ENCODE assay signal across 20 cellular contexts in genomic region chr3:4726549-4726948, GRCh38.
"Had no signal": no experiment of that assay in that cellular context is flagged by ENCODE, and none has a peak within 500 bp of the region (broad histone marks: within the 10 kb centered on the region; RNA-seq: fewer than 3 reads in every experiment).

No MANE protein-coding gene starts in this region.

- H3K27me3 Mint-ChIP-seq: activated CD4-positive, alpha-beta T cell treated with anti-CD3 and anti-CD28 coated beads, Interleukin-2, amount 10 ng/mL, durations not matched to agents 7 days and 5 days; activated CD8-positive, alpha-beta T cell treated with anti-CD3 and anti-CD28 coated beads for 36 hours; activated naive CD8-positive, alpha-beta T cell treated with anti-CD3 and anti-CD28 coated beads for 36 hours; stimulated activated naive CD8-positive, alpha-beta T cell treated with anti-CD3 and anti-CD28 coated beads, Interleukin-15, amount 100 ng/mL, for 72 hours had no signal

- H3K27me3 ChIP-seq: cardiac muscle cell, pancreas, right atrium auricular region, tibial artery had no signal

- H3K27ac ChIP-seq: cardiac muscle cell, pancreas, psoas muscle, right atrium auricular region, tibial artery, VCaP had no signal

- H3K4me3 Mint-ChIP-seq: activated CD4-positive, alpha-beta T cell treated with anti-CD3 and anti-CD28 coated beads, Interleukin-2, amount 10 ng/mL, durations not matched to agents 7 days and 5 days; activated CD8-positive, alpha-beta T cell treated with anti-CD3 and anti-CD28 coated beads for 36 hours; activated naive CD8-positive, alpha-beta T cell treated with anti-CD3 and anti-CD28 coated beads for 36 hours; nephron; stimulated activated naive CD8-positive, alpha-beta T cell treated with anti-CD3 and anti-CD28 coated beads, Interleukin-15, amount 100 ng/mL, for 72 hours had no signal

- H3K4me3 ChIP-seq: cardiac muscle cell, pancreas, psoas muscle, right atrium auricular region, tibial artery had no signal

- H3K36me3 ChIP-seq: cardiac muscle cell, pancreas, right atrium auricular region had no signal

- H3K27ac Mint-ChIP-seq: activated CD4-positive, alpha-beta T cell treated with anti-CD3 and anti-CD28 coated beads, Interleukin-2, amount 10 ng/mL, durations not matched to agents 7 days and 5 days; activated CD8-positive, alpha-beta T cell treated with anti-CD3 and anti-CD28 coated beads for 36 hours; activated naive CD8-positive, alpha-beta T cell treated with anti-CD3 and anti-CD28 coated beads for 36 hours had no signal

- H3K9me3 Mint-ChIP-seq: activated CD4-positive, alpha-beta T cell treated with anti-CD3 and anti-CD28 coated beads, Interleukin-2, amount 10 ng/mL, durations not matched to agents 7 days and 5 days; activated CD8-positive, alpha-beta T cell treated with anti-CD3 and anti-CD28 coated beads for 36 hours; activated naive CD8-positive, alpha-beta T cell treated with anti-CD3 and anti-CD28 coated beads for 36 hours; nephron; stimulated activated naive CD8-positive, alpha-beta T cell treated with anti-CD3 and anti-CD28 coated beads, Interleukin-15, amount 100 ng/mL, for 72 hours had no signal

- ATAC-seq: activated CD8-positive, alpha-beta T cell treated with anti-CD3 and anti-CD28 coated beads for 36 hours; left ventricle myocardium superior; pancreas; psoas muscle; stimulated activated naive CD8-positive, alpha-beta T cell treated with anti-CD3 and anti-CD28 coated beads, Interleukin-15, amount 100 ng/mL, for 72 hours had no signal

- DNase-seq: activated CD4-positive, alpha-beta T cell treated with anti-CD3 and anti-CD28 coated beads, Interleukin-2, amount 10 ng/mL, durations not matched to agents 7 days and 5 days; activated CD4-positive, CD25-positive, alpha-beta regulatory T cell treated with anti-CD3 and anti-CD28 coated beads, Interleukin-2, amount 50 U/mL, for 72 hours; activated CD8-positive, alpha-beta T cell treated with anti-CD3 and anti-CD28 coated beads for 36 hours; activated naive CD4-positive, alpha-beta T cell treated with Interleukin-2 at 50 U/mL for 16 hours; activated naive CD8-positive, alpha-beta T cell treated with anti-CD3 and anti-CD28 coated beads for 36 hours; activated T-cell treated with anti-CD3 and anti-CD28 coated beads, Interleukin-2, amount 50 U/mL, for 1 hour; amygdala; glutamatergic neuron; hippocampal formation; left ventricle myocardium superior; pancreas; psoas muscle; stimulated activated CD4-positive, alpha-beta T cell treated with anti-CD3 and anti-CD28 coated beads, Interleukin-12 subunit alpha, Interleukin-12 subunit beta, amount 100 ng/mL, for 4 hours; stimulated activated CD4-positive, alpha-beta T cell treated with anti-CD3 and anti-CD28 coated beads, Interleukin-4, amount 100 ng/mL, for 4 hours; stimulated activated naive CD8-positive, alpha-beta T cell treated with anti-CD3 and anti-CD28 coated beads, Interleukin-15, amount 100 ng/mL, for 72 hours; tibial artery had no signal

- H3K9me3 ChIP-seq: pancreas, psoas muscle, right atrium auricular region, tibial artery had no signal
